ENCODE assay signal across 2 cellular contexts in genomic region chr11:45337583-45338360, GRCh38.
TF ChIP-seq lines count a peak whose summit lies in the region.

No MANE protein-coding gene starts in this region.

TF ChIP-seq in A549, 52 proteins besides CTCF, POLR2A, EP300 and RAD21 (continued from another document):
- TF ChIP-seq REST (IDR thresholded peaks at IDR 0.05): no peak
- no peak for TF ChIP-seq BHLHE40 (IDR thresholded peaks at IDR 0.05; ENCODE audit: low read depth, low read length)

TF ChIP-seq in K562, 482 proteins besides CTCF, POLR2A, EP300 and RAD21 (continued from another document):
- TF ChIP-seq ATF2 (CRISPR knock-in tag; IDR thresholded peaks at IDR 0.05) (no peak), HINFP (tag; conservative IDR thresholded peaks at IDR 0.05; ENCODE audit: low read depth) (no peak), MAFG (tag; conservative IDR thresholded peaks at IDR 0.05) (peak; percentile 56; the same call in 1 of the 2 replicates), CEBPZ (IDR thresholded peaks at IDR 0.05; ENCODE audit: borderline replicate concordance, low read depth, low read length) (no peak), ZNF316 (IDR thresholded peaks at IDR 0.05) (peak; percentile 55), KAT8 (IDR thresholded peaks at IDR 0.05; ENCODE audit: low read depth) (no peak), ZC3H4 (CRISPR knock-in tag; IDR thresholded peaks at IDR 0.05; ENCODE audit: borderline replicate concordance) (no peak), CBFB (CRISPR knock-in tag; IDR thresholded peaks at IDR 0.05) (no peak), LEF1 (IDR thresholded peaks at IDR 0.05) (no peak), BCLAF1 (IDR thresholded peaks at IDR 0.05; ENCODE audit: borderline replicate concordance in 1 of 2, control insufficient read depth in 1 of 2, low read depth in 2 of 2, low read length in 1 of 2) (no peak), CBX3 (IDR thresholded peaks at IDR 0.05; ENCODE audit: borderline replicate concordance in 1 of 2, low read length in 2 of 2) (no peak)
